In genomic region chr5:112411903-112412302, GRCh38 we compare ENCODE assay signal across 27 cellular contexts. TPM values are rescaled to one million over a fixed set of nuclear protein-coding genes. Genes with fewer than 3 reads are reported as not detected.
DNase-seq lines count a peak whose midpoint lies in the region; ATAC-seq and TF ChIP-seq lines count a peak whose summit lies in the region.
"Had no signal": no experiment of that assay in that cellular context is flagged by ENCODE, and none has a peak within 500 bp of the region (broad histone marks: within the 10 kb centered on the region; RNA-seq: fewer than 3 reads in every experiment).

No MANE protein-coding gene starts in this region.

- peaks cover 0 to 30% (median 7%) of the 10 kb centered on the region in 6 donors for H3K4me1 ChIP-seq in spleen

- DNase-seq in dermis blood vessel endothelial cell (peak; percentile 49), left lobe of liver (ENCODE audit: low spot score) (no peak), spleen (no peak), CD1c-positive myeloid dendritic cell (ENCODE audit: extremely low spot score) (no peak), glutamatergic neuron (no peak)
- DNase-seq: activated CD4-positive, alpha-beta T cell treated with anti-CD3 and anti-CD28 coated beads, Interleukin-2, amount 50 U/mL, for 4 hours; activated CD8-positive, alpha-beta memory T cell treated with anti-CD3 and anti-CD28 coated beads, Interleukin-2, amount 50 U/mL, for 4 hours; left colon; NCI-H1092; NCI-H2029; NCI-H345; occipital lobe; OCI-M1; retina; SHP77; stimulated activated CD4-positive, alpha-beta T cell treated with anti-CD3 and anti-CD28 coated beads, Interleukin-12 subunit alpha, Interleukin-12 subunit beta, amount 100 ng/mL, for 4 hours; stimulated activated CD4-positive, alpha-beta T cell treated with anti-CD3 and anti-CD28 coated beads, Interleukin-4, amount 100 ng/mL, for 4 hours; stimulated activated naive CD8-positive, alpha-beta T cell treated with anti-CD3 and anti-CD28 coated beads, Interleukin-15, Interleukin-2, amounts not matched to agents 100 U/mL and 50 U/mL, for 24 hours; upper lobe of left lung had no signal

- WGBS in spleen, 5 donors, result 33 to 46% (median 43%) methylated on average over 7 of the region's 7 CpGs

- peak overlapping the region in 5 of 8 donors; percentile 1 to 47 (median 9) for H3K27ac ChIP-seq in spleen
- H3K27ac ChIP-seq: BLaER1 had no signal

- H3K27ac Mint-ChIP-seq in IgD-negative memory B cell (peak overlapping the region in 2 of 3 donors; percentile 20 to 35), glutamatergic neuron (ENCODE audit: unreplicated experiment) (no peak overlapping the region)
- H3K27ac Mint-ChIP-seq: activated naive CD8-positive, alpha-beta T cell; activated T-helper 17 cell treated with anti-CD3 and anti-CD28 coated beads, Interleukin-2, amount 50 U/mL, for 72 hours; T-helper 1 cell treated with Interleukin-12 subunit alpha and Interleukin-12 subunit beta and Interleukin-4 antibody, amounts not matched to agents 30 μg/mL and 1 μg/mL, for 36 hours had no signal

- peaks cover 5% of the 10 kb centered on the region for H3K36me3 Mint-ChIP-seq in IgD-negative memory B cell
- H3K36me3 Mint-ChIP-seq in glutamatergic neuron (ENCODE audit: unreplicated experiment), result no peaks in the 10 kb centered on the region
- H3K36me3 Mint-ChIP-seq: activated naive CD8-positive, alpha-beta T cell had no signal

- no peaks in the 10 kb centered on the region for H3K36me3 ChIP-seq in spleen
- H3K36me3 ChIP-seq: BLaER1, upper lobe of left lung had no signal

- ATAC-seq in left lobe of liver, result peak; percentile 33
- no peak for ATAC-seq in GM21390 (IDR thresholded peaks at IDR 0.05; ENCODE audit: unreplicated experiment)
- ATAC-seq in GM21723 (IDR thresholded peaks at IDR 0.05; ENCODE audit: unreplicated experiment), result no peak
- ATAC-seq: activated T-helper 17 cell treated with anti-CD3 and anti-CD28 coated beads, Interleukin-2, amount 50 U/mL, for 72 hours; left colon; stimulated activated naive CD8-positive, alpha-beta T cell treated with anti-CD3 and anti-CD28 coated beads, Interleukin-15, Interleukin-2, amounts not matched to agents 100 U/mL and 50 U/mL, for 24 hours had no signal

- intact Hi-C loops in spleen (cut with DNase I; ENCODE audit: low total_unique reads), result no loop called here

- H3K27me3 Mint-ChIP-seq in IgD-negative memory B cell (peaks cover 8% of the 10 kb centered on the region), glutamatergic neuron (ENCODE audit: unreplicated experiment) (peaks cover 5% of the 10 kb centered on the region)

- H3K4me1 Mint-ChIP-seq in IgD-negative memory B cell (peaks cover 0 to 14% (median 0%) of the 10 kb centered on the region in 3 donors), glutamatergic neuron (ENCODE audit: low read depth, unreplicated experiment) (peaks cover 52% of the 10 kb centered on the region)
- H3K4me1 Mint-ChIP-seq: activated T-helper 17 cell treated with anti-CD3 and anti-CD28 coated beads, Interleukin-2, amount 50 U/mL, for 72 hours; central memory CD8-positive, alpha-beta T cell had no signal

- TF ChIP-seq CTCF in spleen (IDR thresholded peaks at IDR 0.05 in 8 of 11, conservative IDR thresholded peaks at IDR 0.05 in 3 of 11) (no peak), glutamatergic neuron (IDR thresholded peaks at IDR 0.05; ENCODE audit: partially characterized antibody, unreplicated experiment) (no peak)

- no peak overlapping the region for H3K4me3 ChIP-seq in spleen
- H3K4me3 ChIP-seq: BLaER1, upper lobe of left lung had no signal

- H3K4me3 Mint-ChIP-seq in IgD-negative memory B cell (no peak overlapping the region), glutamatergic neuron (ENCODE audit: unreplicated experiment) (no peak overlapping the region)
- H3K4me3 Mint-ChIP-seq: activated naive CD8-positive, alpha-beta T cell; activated T-helper 17 cell treated with anti-CD3 and anti-CD28 coated beads, Interleukin-2, amount 50 U/mL, for 72 hours; central memory CD8-positive, alpha-beta T cell; T-helper 1 cell treated with Interleukin-12 subunit alpha and Interleukin-12 subunit beta and Interleukin-4 antibody, amounts not matched to agents 30 μg/mL and 1 μg/mL, for 36 hours had no signal

- no peaks in the 10 kb centered on the region for H3K9me3 ChIP-seq in spleen
- H3K9me3 ChIP-seq: BLaER1, upper lobe of left lung had no signal

- H3K9me3 Mint-ChIP-seq in IgD-negative memory B cell (no peaks in the 10 kb centered on the region), glutamatergic neuron (ENCODE audit: unreplicated experiment) (peaks cover 5% of the 10 kb centered on the region)
- H3K9me3 Mint-ChIP-seq: activated T-helper 17 cell treated with anti-CD3 and anti-CD28 coated beads, Interleukin-2, amount 50 U/mL, for 72 hours; central memory CD8-positive, alpha-beta T cell; T-helper 1 cell treated with Interleukin-12 subunit alpha and Interleukin-12 subunit beta and Interleukin-4 antibody, amounts not matched to agents 30 μg/mL and 1 μg/mL, for 36 hours had no signal

- TF ChIP-seq POLR2A in spleen (IDR thresholded peaks at IDR 0.05), result no peak

- peaks cover 0 to 21% (median 0%) of the 10 kb centered on the region in 7 donors for H3K27me3 ChIP-seq in spleen (replicated peaks in 1 of 7)
- H3K27me3 ChIP-seq: BLaER1, upper lobe of left lung had no signal

RNA-seq across cellular contexts. Expression of gene EPB41L4A, which starts 7.2 kb away (rescaled TPM):
- polyA plus RNA-seq in IgD-negative memory B cell (2.1 TPM), spleen (1 to 10 TPM; 1.4 to 4.2 (median 2.0) TPM)
- total RNA-seq in dermis blood vessel endothelial cell (33.5 and 48.5 TPM in 2 replicates), left lobe of liver (3.1 TPM), spleen (10 to 100 TPM; 11.1 to 28.1 (median 15.6) TPM), glutamatergic neuron (ENCODE audit: unreplicated experiment) (125 TPM)
